8 cellular contexts compared by ENCODE assay signal in the genomic region with DNA sequence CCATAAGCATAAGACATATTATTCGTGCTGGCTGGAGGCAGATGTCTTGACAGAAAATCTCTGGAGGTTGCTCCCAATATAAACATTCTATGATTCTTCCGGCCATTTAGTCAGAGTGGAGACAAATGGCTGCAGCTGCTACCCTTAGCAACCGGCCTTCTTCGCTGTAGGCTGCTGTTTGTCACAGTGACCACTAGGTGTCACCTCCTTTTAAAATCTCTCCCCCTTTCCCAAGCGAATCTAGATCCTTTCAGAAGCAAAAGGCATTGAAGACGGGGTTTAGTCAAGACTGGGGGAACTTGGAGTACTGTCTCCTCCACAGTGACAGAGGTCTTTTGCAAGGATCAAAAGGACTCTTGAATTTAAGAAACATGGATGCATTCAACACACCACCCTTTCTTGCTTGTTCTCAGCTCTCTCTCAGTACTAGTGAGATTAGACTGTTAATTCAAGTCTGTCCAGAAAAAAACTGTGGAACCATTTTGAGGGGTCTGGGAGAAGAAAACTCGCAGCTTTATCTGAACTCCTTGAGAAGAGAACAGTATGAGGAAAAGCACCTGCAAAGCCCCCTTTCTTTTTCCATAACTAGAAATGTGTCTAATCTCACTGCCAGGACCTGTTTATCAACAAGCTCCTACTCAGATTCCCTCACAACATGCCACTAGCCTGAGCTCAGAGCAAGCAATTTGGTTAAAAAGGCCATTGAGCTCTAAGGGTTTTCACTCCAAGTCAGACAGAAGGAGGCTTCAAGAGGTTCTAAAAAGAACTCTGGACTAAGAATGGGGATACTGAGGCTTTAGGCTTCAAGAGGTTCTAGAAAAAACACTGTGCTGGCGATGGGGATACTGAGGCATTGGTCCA.
A peak's percentile ranks its signal among the peaks of the same experiment; 100 is the strongest.
DNase-seq lines count a peak whose midpoint lies in the region; FAIRE-seq and TF ChIP-seq lines count a peak whose summit lies in the region.

No MANE protein-coding gene starts in this region.

- CTCF ChIA-PET in HEK293 (lab: Yijun Ruan, JAX): interaction anchor here (0.5 to 2.0 kb wide), 39 partner anchors 9 to 837 kb away, joined by 3 to 10 read pairs (median 4); no protein-coding TSS in a partner anchor

- peak; percentile 4 to 10 for DNase-seq in activated CD4-positive, alpha-beta T cell treated with anti-CD3 and anti-CD28 coated beads for 24 hours (ENCODE audit: low read depth in 2 of 2)
- no peak for DNase-seq in activated CD4-positive, alpha-beta T cell treated with anti-CD3 and anti-CD28 coated beads, Interleukin-2, amount 50 U/mL, for 4 hours
- DNase-seq in NB4 (ENCODE audit: low read depth) (peak; percentile 60), SHP77 (lab: John Stamatoyannopoulos, UW) (peak; percentile 76), breast epithelium (ENCODE audit: low spot score in 2 of 2) (peak in 1 of 2 donors; percentile 17), kidney (no peak)
- peak; percentile 1 for DNase-seq in stimulated activated CD4-positive, alpha-beta T cell treated with anti-CD3 and anti-CD28 coated beads, Interleukin-2, amount 100 ng/mL, for 4 hours (ENCODE audit: low read depth)

- TF ChIP-seq CTCF in HEK293 (tag by site-specific recombination; IDR thresholded peaks at IDR 0.05): peak; percentile 59; the same call in 1 of the 2 replicates
- peak; percentile 77 for TF ChIP-seq CTCF in NB4 (IDR thresholded peaks at IDR 0.05; ENCODE audit: low read depth, low read length)
- peak; percentile 64 to 74 (median 73) for TF ChIP-seq CTCF in breast epithelium (IDR thresholded peaks at IDR 0.05)
- peak; percentile 83 for TF ChIP-seq CTCF in kidney (IDR thresholded peaks at IDR 0.05; ENCODE audit: borderline replicate concordance, extremely low read depth, insufficient read depth)

- H3K9me3 ChIP-seq in HEK293 (ENCODE audit: control insufficient read depth, insufficient read depth, low read depth, low read length) (no peaks in the 10 kb centered on the region), breast epithelium (no peaks in the 10 kb centered on the region), kidney (ENCODE audit: control insufficient read depth in 1 of 2, low read length in 2 of 2) (no peaks in the 10 kb centered on the region)

- no peaks in the 10 kb centered on the region for H3K27me3 ChIP-seq in breast epithelium

- TF ChIP-seq POLR2A in NB4 (IDR thresholded peaks at IDR 0.05; ENCODE audit: extremely low read depth, insufficient read length) (no peak), breast epithelium (IDR thresholded peaks at IDR 0.05) (no peak)

- no peaks in the 10 kb centered on the region for H3K36me3 ChIP-seq in HEK293 (ENCODE audit: control insufficient read depth in 2 of 2, insufficient read depth in 1 of 2, low read length in 2 of 2)
- no peaks in the 10 kb centered on the region for H3K36me3 ChIP-seq in breast epithelium
- H3K36me3 ChIP-seq in kidney (ENCODE audit: control insufficient read depth in 1 of 2, insufficient read depth in 2 of 2, low read length in 2 of 2): no peaks in the 10 kb centered on the region

- H3K4me3 ChIP-seq in HEK293 (ENCODE audit: low read depth, low read length) (no peak overlapping the region), NB4 (ENCODE audit: low read depth, low read length) (no peak overlapping the region), breast epithelium (no peak overlapping the region), kidney (ENCODE audit: low read length in 2 of 2) (no peak overlapping the region)

- peak; percentile 52 for FAIRE-seq in kidney (lab: Jason Lieb, UNC)

- H3K9ac ChIP-seq in kidney (ENCODE audit: low read length in 2 of 2): no peak overlapping the region

- H3K27ac ChIP-seq in HEK293 (ENCODE audit: extremely low read depth, low read depth, low read length): no peak overlapping the region
- H3K27ac ChIP-seq in breast epithelium: no peak overlapping the region
- H3K27ac ChIP-seq in kidney (ENCODE audit: low read depth in 2 of 2, low read length in 2 of 2): no peak overlapping the region

- intact Hi-C loops in breast epithelium (cut with DNase I; ENCODE audit: low total_unique reads) (no loop called here), kidney (cut with DNase I) (no loop called here)

- no peaks in the 10 kb centered on the region for H3K4me1 ChIP-seq in HEK293 (ENCODE audit: control insufficient read depth, insufficient read depth, low read length)
- H3K4me1 ChIP-seq in breast epithelium: no peaks in the 10 kb centered on the region
- H3K4me1 ChIP-seq in kidney (ENCODE audit: control insufficient read depth in 1 of 2, insufficient read depth in 1 of 2, low read depth in 1 of 2, low read length in 2 of 2): no peaks in the 10 kb centered on the region

- POLR2A ChIA-PET in HEK293 (lab: Yijun Ruan, JAX): no interaction called here

TF ChIP-seq in HEK293, 187 proteins besides CTCF, POLR2A, EP300 and RAD21:
- TF ChIP-seq ZNF560 (tag by site-specific recombination; IDR thresholded peaks at IDR 0.05; ENCODE audit: borderline replicate concordance) (no peak), ZNF654 (tag by site-specific recombination; IDR thresholded peaks at IDR 0.05; ENCODE audit: low read depth) (peak; percentile 57), ZBTB20 (tag by site-specific recombination; IDR thresholded peaks at IDR 0.05) (no peak), PRDM1 (tag by site-specific recombination; IDR thresholded peaks at IDR 0.05) (peak; percentile 88), ZXDB (tag by site-specific recombination; IDR thresholded peaks at IDR 0.05) (no peak), ZBTB7A (tag by site-specific recombination; IDR thresholded peaks at IDR 0.05; ENCODE audit: low read depth) (no peak), ZNF214 (tag by site-specific recombination; IDR thresholded peaks at IDR 0.05; ENCODE audit: borderline replicate concordance) (no peak), ZNF133 (tag by site-specific recombination; IDR thresholded peaks at IDR 0.05) (no peak), ZNF350 (tag by site-specific recombination; IDR thresholded peaks at IDR 0.05) (no peak), ZBTB1 (tag by site-specific recombination; IDR thresholded peaks at IDR 0.05) (no peak)

Comparison
In these comparisons a context has a peak if more than half of its experiments do, and no peak if none do; other contexts are left out.
1. DNase-seq: peak in activated CD4-positive, alpha-beta T cell treated with anti-CD3 and anti-CD28 coated beads for 24 hours (2 of 2), NB4 (single experiment), SHP77 (2 of 2) and stimulated activated CD4-positive, alpha-beta T cell treated with anti-CD3 and anti-CD28 coated beads, Interleukin-2, amount 100 ng/mL, for 4 hours (single experiment); none in activated CD4-positive, alpha-beta T cell treated with anti-CD3 and anti-CD28 coated beads, Interleukin-2, amount 50 U/mL, for 4 hours (0 of 2) and kidney (single experiment).
2. Peak in every context shown above with its lines, with median percentiles within 50 percentile points of each other: CTCF ChIP-seq.